ENCODE assay signal across 10 cellular contexts in genomic region chr19:8154014-8154413, GRCh38. TPM values are rescaled to one million over a fixed set of nuclear protein-coding genes. Genes with fewer than 3 reads are reported as not detected.
DNase-seq lines count a peak whose midpoint lies in the region; ATAC-seq, FAIRE-seq and TF ChIP-seq lines count a peak whose summit lies in the region.
"Not testable (repeated sequence)": the region's sequence is repeated elsewhere in the genome, so short reads cannot be mapped to it uniquely, and the experiment has no call there.
"Had no signal": no experiment of that assay in that cellular context is flagged by ENCODE, and none has a peak within 500 bp of the region (broad histone marks: within the 10 kb centered on the region; RNA-seq: fewer than 3 reads in every experiment).

No MANE protein-coding gene starts in this region.

- H3K56ac ChIP-seq in H1 (replicated peaks; ENCODE audit: insufficient read length, low read depth, low read length); mesendoderm (ENCODE audit: low read length): not testable (repeated sequence)

- H3K18ac ChIP-seq in H1 (ENCODE audit: extremely low read depth, low read length); mesendoderm (ENCODE audit: low read length): not testable (repeated sequence)

- not testable (repeated sequence) for H2BK15ac ChIP-seq in H1 (ENCODE audit: low read length); mesendoderm (replicated peaks; ENCODE audit: low read depth)

- peak; percentile 56 for ATAC-seq in activated B cell treated with CpG ODN at 0.5 μM for 24 hours (ENCODE audit: low read depth)
- ATAC-seq in activated T-helper 17 cell treated with anti-CD3 and anti-CD28 coated beads, Interleukin-2, amount 50 U/mL, for 72 hours (replicated peaks): peak; percentile 37
- not testable (repeated sequence) for ATAC-seq in stimulated activated naive CD8-positive, alpha-beta T cell treated with anti-CD3 and anti-CD28 coated beads, Interleukin-15, Interleukin-2, amounts not matched to agents 100 U/mL and 50 U/mL, for 24 hours

- TF ChIP-seq CTCF in DOHH2 (IDR thresholded peaks at IDR 0.05; ENCODE audit: low read depth, low read length, poor library complexity, severe bottlenecking): peak; percentile 47
- not testable (repeated sequence) for TF ChIP-seq CTCF in activated B cell treated with CpG ODN at 0.5 μM for 24 hours (IDR thresholded peaks at IDR 0.05)
- peak; percentile 28 to 51 (median 42) for TF ChIP-seq CTCF in H1 (IDR thresholded peaks at IDR 0.05; ENCODE audit: control extremely low read depth in 1 of 3, insufficient read depth in 1 of 3, low read depth in 1 of 3, low read length in 3 of 3)

- not testable (repeated sequence) for H3K4me1 ChIP-seq in DOHH2 (ENCODE audit: control insufficient read depth, low read length); H1 (replicated peaks in 1 of 4; ENCODE audit: control insufficient read depth in 3 of 4, insufficient read depth in 4 of 4, low read length in 3 of 4); mesendoderm (ENCODE audit: control insufficient read depth, low read depth, low read length)

- WGBS in H1 (ENCODE audit: extremely low coverage in 1 of 2, insufficient coverage in 1 of 2, insufficient read length in 1 of 2, insufficient replicate concordance in 2 of 2, low coverage in 1 of 2, low lambda C conversion rate in 2 of 2, missing lambda C conversion rate in 1 of 2), 2 experiments: 66% methylated on average over 7 of the region's 10 CpGs; no CpG with 5 or more reads in 1 of the 2 experiments
- WGBS in mesendoderm (ENCODE audit: extremely low coverage, insufficient coverage, low lambda C conversion rate): no CpG with 5 or more reads among the region's 10 CpGs

- not testable (repeated sequence) for H3K4me2 ChIP-seq in DOHH2 (ENCODE audit: low read length); H1 (ENCODE audit: insufficient read depth in 1 of 2, low read depth in 2 of 2, low read length in 2 of 2); mesendoderm (ENCODE audit: low read length)

- H3K9me3 Mint-ChIP-seq in activated B cell treated with CpG ODN at 0.5 μM for 24 hours; activated T-helper 17 cell treated with anti-CD3 and anti-CD28 coated beads, Interleukin-2, amount 50 U/mL, for 72 hours: not testable (repeated sequence)

- H3K9me2 ChIP-seq in DOHH2 (replicated peaks; ENCODE audit: control insufficient read depth, low read length): not testable (repeated sequence)

- H3K36me3 Mint-ChIP-seq in activated B cell treated with CpG ODN at 0.5 μM for 24 hours (ENCODE audit: low read depth); activated T-helper 17 cell treated with anti-CD3 and anti-CD28 coated beads, Interleukin-2, amount 50 U/mL, for 72 hours (ENCODE audit: low read depth): not testable (repeated sequence)

- not testable (repeated sequence) for H2BK12ac ChIP-seq in H1 (ENCODE audit: low read depth, low read length)

- not testable (repeated sequence) for TF ChIP-seq POLR2A in H1 (IDR thresholded peaks at IDR 0.05; ENCODE audit: control extremely low read depth in 1 of 2, low read depth in 2 of 2, low read length in 2 of 2)

- H3K27ac ChIP-seq in DOHH2 (ENCODE audit: low read depth, low read length); H1 (ENCODE audit: low read depth, low read length); mesendoderm (ENCODE audit: low read depth, low read length): not testable (repeated sequence)

- H3K14ac ChIP-seq in H1 (ENCODE audit: insufficient read length): not testable (repeated sequence)

- TF ChIP-seq EP300 in H1 (IDR thresholded peaks at IDR 0.05; ENCODE audit: borderline replicate concordance in 1 of 2, low read depth in 2 of 2, low read length in 2 of 2): not testable (repeated sequence)

- H3K4me3 Mint-ChIP-seq in activated B cell treated with CpG ODN at 0.5 μM for 24 hours; activated T-helper 17 cell treated with anti-CD3 and anti-CD28 coated beads, Interleukin-2, amount 50 U/mL, for 72 hours: not testable (repeated sequence)

- not testable (repeated sequence) for H3K4me1 Mint-ChIP-seq in activated B cell treated with CpG ODN at 0.5 μM for 24 hours; activated T-helper 17 cell treated with anti-CD3 and anti-CD28 coated beads, Interleukin-2, amount 50 U/mL, for 72 hours

- not testable (repeated sequence) for H3K27ac Mint-ChIP-seq in activated B cell treated with CpG ODN at 0.5 μM for 24 hours; activated T-helper 17 cell treated with anti-CD3 and anti-CD28 coated beads, Interleukin-2, amount 50 U/mL, for 72 hours

- H3K23me2 ChIP-seq in H1 (ENCODE audit: low read depth, low read length): not testable (repeated sequence)

- peak; percentile 14 to 40; a peak in 3 of 4 replicates for TF ChIP-seq RAD21 in H1 (IDR thresholded peaks at IDR 0.05 in 1 of 2, conservative IDR thresholded peaks at IDR 0.05 in 1 of 2; ENCODE audit: low read depth in 2 of 2, low read length in 2 of 2)

- CTCF ChIA-PET in activated B cell treated with CpG ODN at 0.5 μM for 24 hours (lab: Charles Lee): not testable (repeated sequence)
- CTCF ChIA-PET in H1 (lab: Charles Lee; ENCODE audit: partially characterized antibody): interaction anchor here (0.8 to 2.6 kb wide), 12 partner anchors 9 to 215 kb away, joined by 3 to 10 read pairs (median 4); no protein-coding TSS in a partner anchor

- intact Hi-C loops in activated B cell treated with CpG ODN at 0.5 μM for 24 hours (cut with micrococcal nuclease): loop anchor here (2.0 kb wide), 1 partner anchor 585 kb away; no protein-coding TSS in a partner anchor

- POLR2A ChIA-PET in activated B cell treated with CpG ODN at 0.5 μM for 24 hours (lab: Charles Lee): interaction anchor here (1.8 kb wide), 1 partner anchor 40 kb away, joined by 4 read pairs; no protein-coding TSS in a partner anchor
- POLR2A ChIA-PET in H1 (lab: Charles Lee; ENCODE audit: partially characterized antibody): interaction anchor here (1.2 kb wide), 1 partner anchor 148 kb away, joined by 3 read pairs; no protein-coding TSS in a partner anchor

- H2AK5ac ChIP-seq in H1 (ENCODE audit: low read depth, low read length); mesendoderm (ENCODE audit: low read length): not testable (repeated sequence)

- H3F3A ChIP-seq in DOHH2 (ENCODE audit: control insufficient read depth, insufficient read depth): not testable (repeated sequence)

- DNase-seq in H7: peak; percentile 74
- peak; percentile 12 for DNase-seq in NCI-H82 (lab: John Stamatoyannopoulos, UW)
- DNase-seq in activated B cell treated with CpG ODN at 0.5 μM for 24 hours: not testable (repeated sequence)
- peak in 1 of 2 experiments; percentile 76 for DNase-seq in H1 (ENCODE audit: low read depth in 1 of 2, low spot score in 2 of 2)
- peak; percentile 61 for DNase-seq in mesendoderm
- peak; percentile 42 for DNase-seq in stimulated activated naive CD8-positive, alpha-beta T cell treated with anti-CD3 and anti-CD28 coated beads, Interleukin-15, Interleukin-2, amounts not matched to agents 100 U/mL and 50 U/mL, for 24 hours

- H4K91ac ChIP-seq in H1 (replicated peaks; ENCODE audit: insufficient read length, low read length): not testable (repeated sequence)

- H4K8ac ChIP-seq in H1 (ENCODE audit: extremely low read depth, insufficient read depth, low read length); mesendoderm (ENCODE audit: low read depth, low read length): not testable (repeated sequence)

- H2BK5ac ChIP-seq in H1 (ENCODE audit: low read depth, low read length); mesendoderm (ENCODE audit: low read length): not testable (repeated sequence)

- H3K27me3 Mint-ChIP-seq in activated B cell treated with CpG ODN at 0.5 μM for 24 hours: peaks cover 34% of the 10 kb centered on the region
- H3K27me3 Mint-ChIP-seq in activated T-helper 17 cell treated with anti-CD3 and anti-CD28 coated beads, Interleukin-2, amount 50 U/mL, for 72 hours: peaks cover 23% of the 10 kb centered on the region

- FAIRE-seq in H1 (lab: Jason Lieb, UNC): not testable (repeated sequence)

- H3K9ac ChIP-seq in H1 (replicated peaks in 1 of 4; ENCODE audit: extremely low read depth in 1 of 4, low read depth in 3 of 4, low read length in 3 of 4); mesendoderm (ENCODE audit: low read length): not testable (repeated sequence)

- H3K4ac ChIP-seq in H1 (replicated peaks; ENCODE audit: insufficient read length, low read depth, low read length); mesendoderm (ENCODE audit: low read depth, low read length): not testable (repeated sequence)

- not testable (repeated sequence) for H3K36me3 ChIP-seq in DOHH2 (ENCODE audit: control insufficient read depth, low read length); H7 (replicated peaks; ENCODE audit: control insufficient read depth, insufficient read depth, low read length); H1 (ENCODE audit: control insufficient read depth in 2 of 4, insufficient read depth in 4 of 4, low read length in 3 of 4); mesendoderm (ENCODE audit: control insufficient read depth, insufficient read depth, low read length)

- H2BK20ac ChIP-seq in H1 (ENCODE audit: low read length): not testable (repeated sequence)

- H3K23ac ChIP-seq in H1 (ENCODE audit: insufficient read length); mesendoderm (ENCODE audit: low read length): not testable (repeated sequence)

- not testable (repeated sequence) for H3K4me3 ChIP-seq in DOHH2 (ENCODE audit: low read length); H7 (ENCODE audit: insufficient read depth, low read depth, low read length); H1 (ENCODE audit: extremely low read depth in 1 of 4, insufficient read depth in 2 of 4, low read depth in 3 of 4, low read length in 4 of 4); mesendoderm (ENCODE audit: low read length)

- H3K79me2 ChIP-seq in DOHH2 (ENCODE audit: control insufficient read depth, low read length); H1 (ENCODE audit: control insufficient read depth in 1 of 2, insufficient read depth in 2 of 2, low read length in 2 of 2); mesendoderm (ENCODE audit: control insufficient read depth, insufficient read depth, low read length): not testable (repeated sequence)

- not testable (repeated sequence) for H2AFZ ChIP-seq in H1 (ENCODE audit: low read length)

- peaks cover 22% of the 10 kb centered on the region for H3K27me3 ChIP-seq in DOHH2 (ENCODE audit: control insufficient read depth, low read length)
- H3K27me3 ChIP-seq in H7 (ENCODE audit: control insufficient read depth, insufficient read depth, low read length); H1 (replicated peaks in 1 of 4; ENCODE audit: control insufficient read depth in 3 of 4, extremely low read depth in 1 of 4, insufficient read depth in 3 of 4, low read length in 3 of 4); mesendoderm (ENCODE audit: insufficient read depth, low read length, poor library complexity): not testable (repeated sequence)

- not testable (repeated sequence) for H3K79me1 ChIP-seq in H1 (ENCODE audit: low read depth, low read length); mesendoderm (ENCODE audit: low read length)

- H3K9me3 ChIP-seq in DOHH2 (ENCODE audit: control insufficient read depth, insufficient read depth, low read length); H1 (ENCODE audit: insufficient read depth in 2 of 2, low read depth in 1 of 2, low read length in 1 of 2): not testable (repeated sequence)

- not testable (repeated sequence) for H4K20me1 ChIP-seq in DOHH2 (ENCODE audit: control insufficient read depth, insufficient read depth, low read depth, low read length); H1 (replicated peaks in 1 of 2; ENCODE audit: control insufficient read depth in 1 of 2, insufficient read depth in 2 of 2, low read length in 2 of 2)

- H2BK120ac ChIP-seq in H1 (replicated peaks; ENCODE audit: low read depth, low read length); mesendoderm (ENCODE audit: low read depth, low read length): not testable (repeated sequence)

- not testable (repeated sequence) for H4K5ac ChIP-seq in H1 (ENCODE audit: insufficient read length, low read depth, low read length); mesendoderm (ENCODE audit: low read length)

RNA-seq across cellular contexts. Expression of gene FBN3, which starts 4.6 kb away (rescaled TPM):
- 13.7 and 15.9 TPM in 2 replicates for total RNA-seq in H7 (2014; rRNA removed; shearing (Covaris generic))
- total RNA-seq in activated B cell treated with CpG ODN at 0.5 μM for 24 hours: not detected in 2 replicates
- under 1 TPM in 1 of 2 donors, not detected in 1; 0.05 TPM for total RNA-seq in activated T-helper 17 cell treated with anti-CD3 and anti-CD28 coated beads, Interleukin-2, amount 50 U/mL, for 72 hours
- 38.7 and 39.0 TPM in 2 replicates for total RNA-seq in H1 (2021; fragmentation: NEBNext Ultra II Directional; extraction: Animal tissue kit (Norgen Biotek cat#: 25700))
- 37.1 and 64.1 TPM in 2 replicates for polyA plus RNA-seq in H1 (2011; rRNA removed)
- polyA plus RNA-seq in H1 (2011; cell fraction: cytosol; rRNA removed): 56.0 TPM
- polyA plus RNA-seq in H1 (2011; cell fraction: nucleus; rRNA removed): 303 TPM
- polyA plus RNA-seq in H1 (2012, experiment 1 of 2): 37.9 to 66.2 TPM (median 58.6 TPM) in 4 replicates
- 19.7 TPM for polyA plus RNA-seq in H1 (2012, experiment 2 of 2)
- 27.8 TPM for polyA plus RNA-seq in H1 (2013, experiment 1 of 2)
- 19.6 TPM for polyA plus RNA-seq in H1 (2013, experiment 2 of 2)
- polyA minus RNA-seq in H1 (2011; rRNA and poly(A)+ RNA removed): 77.0 and 93.3 TPM in 2 replicates
- 25.2 TPM for polyA minus RNA-seq in H1 (2011; cell fraction: cytosol; rRNA and poly(A)+ RNA removed)
- polyA minus RNA-seq in H1 (2011; cell fraction: nucleus; rRNA and poly(A)+ RNA removed): 51.6 TPM
- 11.9 TPM for polyA plus RNA-seq in mesendoderm (2013, experiment 1 of 2)
- 11.8 TPM for polyA plus RNA-seq in mesendoderm (2013, experiment 2 of 2)
- polyA plus RNA-seq: immature natural killer cell, urinary bladder had no signal

RNA-seq across cellular contexts. Expression of gene CERS4, which starts 55.2 kb away (rescaled TPM):
- total RNA-seq in H7 (2014; rRNA removed; shearing (Covaris generic)): 116 and 117 TPM in 2 replicates
- 112 and 114 TPM in 2 replicates for total RNA-seq in activated B cell treated with CpG ODN at 0.5 μM for 24 hours
- 10 to 100 TPM; 14.7 to 33.0 TPM for total RNA-seq in activated T-helper 17 cell treated with anti-CD3 and anti-CD28 coated beads, Interleukin-2, amount 50 U/mL, for 72 hours
- total RNA-seq in H1 (2021; fragmentation: NEBNext Ultra II Directional; extraction: Animal tissue kit (Norgen Biotek cat#: 25700)): 88.2 and 96.5 TPM in 2 replicates
- 179 and 183 TPM in 2 replicates for polyA plus RNA-seq in H1 (2011; rRNA removed)
- polyA plus RNA-seq in H1 (2011; cell fraction: cytosol; rRNA removed): 124 TPM
- polyA plus RNA-seq in H1 (2011; cell fraction: nucleus; rRNA removed): 148 TPM
- polyA plus RNA-seq in H1 (2012, experiment 1 of 2): 43.1 to 71.4 TPM (median 70.4 TPM) in 4 replicates
- polyA plus RNA-seq in H1 (2012, experiment 2 of 2): 79.4 TPM
- polyA plus RNA-seq in H1 (2013, experiment 1 of 2): 90.1 TPM
- polyA plus RNA-seq in H1 (2013, experiment 2 of 2): 85.0 TPM
- 127 and 128 TPM in 2 replicates for polyA minus RNA-seq in H1 (2011; rRNA and poly(A)+ RNA removed)
- 57.5 TPM for polyA minus RNA-seq in H1 (2011; cell fraction: cytosol; rRNA and poly(A)+ RNA removed)
- 54.0 TPM for polyA minus RNA-seq in H1 (2011; cell fraction: nucleus; rRNA and poly(A)+ RNA removed)
- 47.9 TPM for polyA plus RNA-seq in mesendoderm (2013, experiment 1 of 2)
- 48.6 TPM for polyA plus RNA-seq in mesendoderm (2013, experiment 2 of 2)

Comparison
In these comparisons a context has a peak if more than half of its experiments do, and no peak if none do; other contexts are left out.
1. RNA of gene FBN3, which starts 4.6 kb away (total RNA-seq): 38.7 to 39.0 TPM in H1 and 13.7 to 15.9 TPM in H7; 0.05 TPM in activated T-helper 17 cell treated with anti-CD3 and anti-CD28 coated beads, Interleukin-2, amount 50 U/mL, for 72 hours and not detected in activated B cell treated with CpG ODN at 0.5 μM for 24 hours; every median in the first group is over 10 times any median in the second.